In genomic region chr19:412356-413355, GRCh38 we compare ENCODE assay signal across 18 cellular contexts. TPM values are rescaled to one million over a fixed set of nuclear protein-coding genes. Genes with fewer than 3 reads are reported as not detected.
DNase-seq lines count a peak whose midpoint lies in the region; ATAC-seq and TF ChIP-seq lines count a peak whose summit lies in the region.
"Had no signal": no experiment of that assay in that cellular context is flagged by ENCODE, and none has a peak within 500 bp of the region (broad histone marks: within the 10 kb centered on the region; RNA-seq: fewer than 3 reads in every experiment).

No MANE protein-coding gene starts in this region.

- no peak overlapping the region for H3K27ac Mint-ChIP-seq in GM23338
- H3K27ac Mint-ChIP-seq: activated CD4-positive, alpha-beta T cell treated with anti-CD3 and anti-CD28 coated beads, Interleukin-2, amount 10 ng/mL, durations not matched to agents 24 days and 14 days had no signal

- peaks cover 15% of the 10 kb centered on the region; the same call in 2 of the 3 replicates for H3K9me3 Mint-ChIP-seq in GM23338
- H3K9me3 Mint-ChIP-seq: activated CD4-positive, alpha-beta T cell treated with anti-CD3 and anti-CD28 coated beads, Interleukin-2, amount 10 ng/mL, durations not matched to agents 24 days and 14 days had no signal

- H3K4me3 ChIP-seq in GM23338 (no peak overlapping the region), ectodermal cell (ENCODE audit: insufficient read depth, low read depth, low read length) (peak overlapping the region; percentile 6), mesendoderm (ENCODE audit: low read length) (no peak overlapping the region)
- H3K4me3 ChIP-seq: gastrocnemius medialis had no signal

- no peak overlapping the region for H2BK15ac ChIP-seq in mesendoderm (replicated peaks; ENCODE audit: low read depth)

- H2AK5ac ChIP-seq in mesendoderm (ENCODE audit: low read length): no peak overlapping the region

- H3K27me3 Mint-ChIP-seq in GM23338 (ENCODE audit: insufficient read depth, low read depth, poor library complexity): peaks cover 16% of the 10 kb centered on the region

- in situ Hi-C loops in GM13976 (cut with MboI; ENCODE audit: low sequenced_read_pairs, unreplicated experiment): no loop called here

- no peak overlapping the region for H2AFZ ChIP-seq in GM23338

- peak; percentile 66 for ATAC-seq in GM23338
- ATAC-seq in HG02610 (IDR thresholded peaks at IDR 0.05; ENCODE audit: unreplicated experiment): no peak
- no peak for ATAC-seq in HG03571 (IDR thresholded peaks at IDR 0.05; ENCODE audit: unreplicated experiment)
- ATAC-seq: gastrocnemius medialis, HCT116 had no signal

- H3K4me1 ChIP-seq in GM23338 (ENCODE audit: insufficient read depth) (peaks cover 12% of the 10 kb centered on the region; the same call in 1 of the 2 replicates), ectodermal cell (ENCODE audit: control insufficient read depth, insufficient read depth, low read length) (peaks cover 33% of the 10 kb centered on the region), mesendoderm (ENCODE audit: control insufficient read depth, low read depth, low read length) (peaks cover 2% of the 10 kb centered on the region)

- peak in 1 of 2 experiments; percentile 43; a peak in 2 of 4 replicates for TF ChIP-seq CTCF in GM23338 (conservative IDR thresholded peaks at IDR 0.05; ENCODE audit: low read depth in 2 of 2)
- TF ChIP-seq CTCF in GM13976 (IDR thresholded peaks at IDR 0.05; ENCODE audit: borderline replicate concordance, control extremely low read depth, extremely low read depth, insufficient read depth, missing control alignments): no peak

- peaks cover 12% of the 10 kb centered on the region for H3K27me3 ChIP-seq in GM23338 (ENCODE audit: insufficient read depth)
- H3K27me3 ChIP-seq in ectodermal cell (ENCODE audit: control insufficient read depth, insufficient read depth, low read length, poor library complexity, severe bottlenecking): peaks cover 16% of the 10 kb centered on the region
- H3K27me3 ChIP-seq in mesendoderm (ENCODE audit: insufficient read depth, low read length, poor library complexity): peaks cover 4% of the 10 kb centered on the region

- H2BK5ac ChIP-seq in mesendoderm (ENCODE audit: low read length): no peak overlapping the region

- 0 out of 2 replicates have a peak overlapping the region, but pooled peaks have one; percentile 20 for H3K4me2 ChIP-seq in GM23338
- no peak overlapping the region for H3K4me2 ChIP-seq in mesendoderm (ENCODE audit: low read length)
- H3K4me2 ChIP-seq: KMS-11 had no signal

- H2BK120ac ChIP-seq in mesendoderm (ENCODE audit: low read depth, low read length): no peak overlapping the region

- H3K27ac ChIP-seq in GM23338 (ENCODE audit: low read depth) (no peak overlapping the region), ectodermal cell (ENCODE audit: insufficient read depth, low read depth, low read length, poor library complexity, severe bottlenecking) (peak overlapping the region; percentile 16), mesendoderm (ENCODE audit: low read depth, low read length) (no peak overlapping the region)
- H3K27ac ChIP-seq: C4-2B, gastrocnemius medialis, KMS-11, RWPE1 had no signal

- DNase-seq in GM23338 (ENCODE audit: low spot score) (peak; percentile 61), NCI-H2107 treated with DMSO at 0.1 percent for 48 hours (lab: John Stamatoyannopoulos, UW; ENCODE audit: unreplicated experiment) (peak; percentile 39), mesendoderm (peak; percentile 69), GM13976 (ENCODE audit: low spot score) (no peak)
- DNase-seq: activated CD4-positive, alpha-beta T cell treated with anti-CD3 and anti-CD28 coated beads, Interleukin-2, amount 10 ng/mL, durations not matched to agents 24 days and 14 days; activated T-cell treated with anti-CD3 and anti-CD28 coated beads, Interleukin-2, amount 50 U/mL, for 1 hour; gastrocnemius medialis; NCI-H526 treated with DMSO at 0.1 percent for 48 hours; stimulated activated CD4-positive, alpha-beta T cell treated with anti-CD3 and anti-CD28 coated beads, Interleukin-15, amount 100 ng/mL, for 24 hours had no signal

- no peaks in the 10 kb centered on the region for H3K9me2 ChIP-seq in GM23338 (ENCODE audit: insufficient read depth)

- no peak overlapping the region for H3K56ac ChIP-seq in mesendoderm (ENCODE audit: low read length)

- no peaks in the 10 kb centered on the region for H3K79me1 ChIP-seq in mesendoderm (ENCODE audit: low read length)

- H3K36me3 ChIP-seq in GM23338 (ENCODE audit: insufficient read depth) (no peaks in the 10 kb centered on the region), ectodermal cell (ENCODE audit: control insufficient read depth, insufficient read depth, low read length) (no peaks in the 10 kb centered on the region), mesendoderm (ENCODE audit: control insufficient read depth, insufficient read depth, low read length) (no peaks in the 10 kb centered on the region)
- H3K36me3 ChIP-seq: gastrocnemius medialis had no signal

- no peak overlapping the region for H3K18ac ChIP-seq in mesendoderm (ENCODE audit: low read length)

- H3K9ac ChIP-seq in mesendoderm (ENCODE audit: low read length): no peak overlapping the region
- H3K9ac ChIP-seq: KMS-11 had no signal

- no peak overlapping the region for H3K23ac ChIP-seq in mesendoderm (ENCODE audit: low read length)

- H3K4me3 Mint-ChIP-seq in GM23338: no peak overlapping the region
- H3K4me3 Mint-ChIP-seq: activated CD4-positive, alpha-beta T cell treated with anti-CD3 and anti-CD28 coated beads, Interleukin-2, amount 10 ng/mL, durations not matched to agents 24 days and 14 days had no signal

- no peaks in the 10 kb centered on the region for H4K20me1 ChIP-seq in GM23338 (replicated peaks; ENCODE audit: insufficient read depth)

- H3K36me3 Mint-ChIP-seq in GM23338 (ENCODE audit: low read depth): peaks cover 3% of the 10 kb centered on the region; the same call in 1 of the 3 replicates

- no peak overlapping the region for H4K5ac ChIP-seq in mesendoderm (ENCODE audit: low read length)

- H3K4ac ChIP-seq in mesendoderm (ENCODE audit: low read depth, low read length): no peak overlapping the region

- 0 out of 2 replicates have a peak, but pooled peaks cover 3% of the 10 kb centered on the region for H3F3A ChIP-seq in GM23338 (replicated peaks; ENCODE audit: low read depth)

- no peak overlapping the region for H4K8ac ChIP-seq in mesendoderm (ENCODE audit: low read depth, low read length)

- no peaks in the 10 kb centered on the region for H3K9me3 ChIP-seq in ectodermal cell (ENCODE audit: control insufficient read depth, low read length)
- H3K9me3 ChIP-seq: gastrocnemius medialis had no signal

- WGBS in ectodermal cell, 2 experiments: 61 to 62% methylated on average over 34 to 35 of the region's 36 CpGs
- no CpG with 5 or more reads among the region's 36 CpGs for WGBS in mesendoderm (ENCODE audit: extremely low coverage, insufficient coverage, low lambda C conversion rate)

- H3K79me2 ChIP-seq in GM23338 (replicated peaks; ENCODE audit: insufficient read depth) (no peaks in the 10 kb centered on the region), mesendoderm (ENCODE audit: control insufficient read depth, insufficient read depth, low read length) (no peaks in the 10 kb centered on the region)

- peaks cover 13% of the 10 kb centered on the region for H3K4me1 Mint-ChIP-seq in GM23338

TF ChIP-seq in GM23338, 12 proteins besides CTCF, POLR2A, EP300 and RAD21 (continues in another document):
- TF ChIP-seq NANOG (IDR thresholded peaks at IDR 0.05; ENCODE audit: borderline replicate concordance): no peak

RNA-seq across cellular contexts. Expression of gene C2CD4C, which starts 3.7 kb away (rescaled TPM):
- total RNA-seq in GM23338 (2014; rRNA removed; shearing (Covaris generic)): 10.6 and 12.5 TPM in 2 replicates
- 2.1 and 2.6 TPM in 2 replicates for polyA plus RNA-seq in GM23338 (2016; fragmentation: Nextera tagmentation; extraction: Ambion mirVana)
- polyA plus RNA-seq in ectodermal cell (2013, experiment 1 of 4): 11.5 TPM
- polyA plus RNA-seq in ectodermal cell (2013, experiment 2 of 4): 12.5 TPM
- 15.3 TPM for polyA plus RNA-seq in ectodermal cell (2013, experiment 3 of 4)
- polyA plus RNA-seq in ectodermal cell (2013, experiment 4 of 4): 14.7 TPM
- 1.4 TPM for polyA plus RNA-seq in mesendoderm (2013, experiment 1 of 2)
- polyA plus RNA-seq in mesendoderm (2013, experiment 2 of 2): 1.5 TPM
- total RNA-seq: Daoy had no signal

RNA-seq across cellular contexts. Expression of gene SHC2, which starts 48.2 kb away (rescaled TPM):
- 2.9 and 4.6 TPM in 2 replicates for total RNA-seq in GM23338 (2014; rRNA removed; shearing (Covaris generic))
- 2.2 and 2.6 TPM in 2 replicates for polyA plus RNA-seq in GM23338 (2016; fragmentation: Nextera tagmentation; extraction: Ambion mirVana)
- polyA plus RNA-seq in ectodermal cell (2013, experiment 1 of 4): 27.2 TPM
- 34.0 TPM for polyA plus RNA-seq in ectodermal cell (2013, experiment 2 of 4)
- 25.5 TPM for polyA plus RNA-seq in ectodermal cell (2013, experiment 3 of 4)
- polyA plus RNA-seq in ectodermal cell (2013, experiment 4 of 4): 36.2 TPM
- 1.3 TPM for polyA plus RNA-seq in mesendoderm (2013, experiment 1 of 2)
- polyA plus RNA-seq in mesendoderm (2013, experiment 2 of 2): 0.91 TPM
- total RNA-seq: activated CD4-positive, alpha-beta T cell treated with anti-CD3 and anti-CD28 coated beads, Interleukin-2, amount 10 ng/mL, durations not matched to agents 24 days and 14 days; T-helper 2 cell treated with Interferon-gamma antibody and Interleukin-4, amounts not matched to agents 100 ng/mL and 5 ng/mL, for 36 hours had no signal
